Comparison of ENCODE assay signal across 33 cellular contexts in the genomic region with DNA sequence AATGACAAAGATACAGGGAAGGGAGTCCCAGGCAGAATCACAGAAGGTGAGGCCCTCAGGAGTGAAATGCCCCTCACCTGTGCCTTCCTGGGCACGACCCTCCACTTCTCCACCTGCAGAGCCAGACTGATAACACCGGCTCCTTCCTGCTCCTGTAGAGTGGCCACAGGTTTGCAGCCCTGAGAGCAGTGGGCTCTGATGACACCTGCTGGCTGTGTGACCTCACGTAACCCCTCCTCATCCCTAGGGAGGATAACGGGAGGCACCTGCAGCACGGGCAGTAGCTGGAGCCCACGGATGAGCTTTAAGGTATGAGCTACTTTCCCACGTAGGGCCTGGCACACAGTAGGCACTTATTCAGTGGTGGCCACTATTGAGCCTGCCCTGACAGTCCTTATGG. TPM values are rescaled to one million over a fixed set of nuclear protein-coding genes. Genes with fewer than 3 reads are reported as not detected.
DNase-seq lines count a peak whose midpoint lies in the region; ATAC-seq and TF ChIP-seq lines count a peak whose summit lies in the region.
"Had no signal": no experiment of that assay in that cellular context is flagged by ENCODE, and none has a peak within 500 bp of the region (broad histone marks: within the 10 kb centered on the region; RNA-seq: fewer than 3 reads in every experiment).

No MANE protein-coding gene starts in this region.

- no peak for ATAC-seq in HG03469 (IDR thresholded peaks at IDR 0.05; ENCODE audit: unreplicated experiment)
- no peak for ATAC-seq in esophagus mucosa
- ATAC-seq: body of pancreas, foreskin keratinocyte had no signal

- peaks cover 6% of the 10 kb centered on the region for H3K27me3 ChIP-seq in endodermal cell (ENCODE audit: control insufficient read depth, insufficient read depth, low read length, poor library complexity, severe bottlenecking)
- H3K27me3 ChIP-seq in breast epithelium, result peaks cover 0 to 46% of the 10 kb centered on the region in 2 donors
- H3K27me3 ChIP-seq: body of pancreas, vagina had no signal

- no peaks in the 10 kb centered on the region for H3K36me3 ChIP-seq in endodermal cell (ENCODE audit: control insufficient read depth, insufficient read depth, low read length)
- no peaks in the 10 kb centered on the region for H3K36me3 ChIP-seq in breast epithelium
- H3K36me3 ChIP-seq: adrenal gland, esophagus squamous epithelium, sigmoid colon, stomach, vagina had no signal

- no peak overlapping the region for H3K4me3 ChIP-seq in endodermal cell (ENCODE audit: low read length)
- H3K4me3 ChIP-seq in breast epithelium, result no peak overlapping the region
- H3K4me3 ChIP-seq: adrenal gland, body of pancreas, esophagus squamous epithelium, sigmoid colon, SK-N-MC, stomach, vagina had no signal

- no peaks in the 10 kb centered on the region for H3K4me1 Mint-ChIP-seq in endodermal cell
- H3K4me1 Mint-ChIP-seq: B cell, mesothelial cell of epicardium had no signal

- no peak overlapping the region for H3K27ac Mint-ChIP-seq in endodermal cell
- H3K27ac Mint-ChIP-seq: activated CD4-positive, alpha-beta memory T cell treated with anti-CD3 and anti-CD28 coated beads for 36 hours; activated naive CD4-positive, alpha-beta T cell treated with anti-CD3 and anti-CD28 coated beads for 36 hours; activated T-helper 1 cell treated with anti-CD3 and anti-CD28 coated beads, Interleukin-12 subunit alpha, Interleukin-12 subunit beta, Interleukin-2, Interleukin-4 antibody, amounts not matched to agents 30 ng/mL and 10 ng/mL and 1 ng/mL, durations not matched to agents 14 hours and 24 hours and 36 hours; B cell; CD8-positive, alpha-beta memory T cell; mesothelial cell of epicardium; naive B cell; progenitor cell of endocrine pancreas; T-helper 1 cell treated with Interleukin-12 subunit alpha and Interleukin-12 subunit beta and Interleukin-4 antibody, amounts not matched to agents 30 μg/mL and 1 μg/mL, for 36 hours had no signal

- intact Hi-C loops in breast epithelium (cut with DNase I; ENCODE audit: low total_unique reads), result loop anchor here (5.0 kb wide), 1 partner anchor 1607 kb away; no protein-coding TSS in a partner anchor

- no peak overlapping the region for H3K9ac ChIP-seq in endodermal cell (ENCODE audit: extremely low read depth, low read length, poor library complexity, severe bottlenecking)

- TF ChIP-seq CTCF in endodermal cell (conservative IDR thresholded peaks at IDR 0.05) (peak; percentile 55), breast epithelium (IDR thresholded peaks at IDR 0.05) (no peak)

- peaks cover 12% of the 10 kb centered on the region for H3K9me3 ChIP-seq in endodermal cell (ENCODE audit: control insufficient read depth, low read length)
- peaks cover 6 to 9% of the 10 kb centered on the region in 2 donors for H3K9me3 ChIP-seq in breast epithelium
- H3K9me3 ChIP-seq: adrenal gland, vagina had no signal

- no peak overlapping the region for H3K4me3 Mint-ChIP-seq in endodermal cell
- H3K4me3 Mint-ChIP-seq: activated CD4-positive, alpha-beta memory T cell treated with anti-CD3 and anti-CD28 coated beads for 36 hours; activated naive CD4-positive, alpha-beta T cell treated with anti-CD3 and anti-CD28 coated beads for 36 hours; activated T-helper 1 cell treated with anti-CD3 and anti-CD28 coated beads, Interleukin-12 subunit alpha, Interleukin-12 subunit beta, Interleukin-2, Interleukin-4 antibody, amounts not matched to agents 30 ng/mL and 10 ng/mL and 1 ng/mL, durations not matched to agents 14 hours and 24 hours and 36 hours; B cell; CD8-positive, alpha-beta memory T cell; mesothelial cell of epicardium; naive B cell; T-helper 1 cell treated with Interleukin-12 subunit alpha and Interleukin-12 subunit beta and Interleukin-4 antibody, amounts not matched to agents 30 μg/mL and 1 μg/mL, for 36 hours had no signal

- peaks cover 12% of the 10 kb centered on the region for H3K9me3 Mint-ChIP-seq in endodermal cell
- H3K9me3 Mint-ChIP-seq: mesothelial cell of epicardium had no signal

- H3K27me3 Mint-ChIP-seq in endodermal cell (ENCODE audit: insufficient read depth), result peaks cover 41% of the 10 kb centered on the region

- H3K4me1 ChIP-seq in endodermal cell (ENCODE audit: control insufficient read depth, insufficient read depth, low read length), result no peaks in the 10 kb centered on the region
- H3K4me1 ChIP-seq in breast epithelium, result no peaks in the 10 kb centered on the region
- H3K4me1 ChIP-seq: adrenal gland, body of pancreas, foreskin keratinocyte, sigmoid colon, stomach, vagina had no signal

- DNase-seq in NCI-H748 (lab: John Stamatoyannopoulos, UW; ENCODE audit: unreplicated experiment) (peak; percentile 15), NCI-H748 treated with DMSO at 0.1 percent for 48 hours (lab: John Stamatoyannopoulos, UW) (no peak), DMS53 treated with DMSO at 0.1 percent for 48 hours (lab: John Stamatoyannopoulos, UW; ENCODE audit: unreplicated experiment) (peak; percentile 8), NCI-H1105 treated with DMSO at 0.1 percent for 48 hours (lab: John Stamatoyannopoulos, UW) (peak; percentile 4), endodermal cell (peak; percentile 81), breast epithelium (ENCODE audit: low spot score in 2 of 2) (no peak)
- DNase-seq: activated CD4-positive, alpha-beta memory T cell treated with anti-CD3 and anti-CD28 coated beads for 36 hours; activated CD4-positive, alpha-beta T cell treated with anti-CD3 and anti-CD28 coated beads for 1 hour; activated CD8-positive, alpha-beta memory T cell treated with anti-CD3 and anti-CD28 coated beads, Interleukin-2, amount 50 U/mL, for 48 hours; activated naive CD4-positive, alpha-beta T cell treated with anti-CD3 and anti-CD28 coated beads for 36 hours; body of pancreas; CD8-positive, alpha-beta memory T cell; DMS 273 treated with DMSO at 0.1 percent for 48 hours; esophagus squamous epithelium; foreskin keratinocyte; GOT3; KBM-7; naive B cell; NCI-H774; sigmoid colon; stimulated activated CD4-positive, alpha-beta T cell treated with anti-CD3 and anti-CD28 coated beads, Interleukin-12 subunit alpha, Interleukin-12 subunit beta, amount 100 ng/mL, for 4 hours; stimulated activated CD4-positive, alpha-beta T cell treated with anti-CD3 and anti-CD28 coated beads, Interleukin-2, amount 100 ng/mL, for 48 hours; stomach had no signal

- TF ChIP-seq POLR2A in breast epithelium (IDR thresholded peaks at IDR 0.05), result no peak

- 57 to 59% methylated on average over 5 to 7 of the region's 7 CpGs for WGBS in endodermal cell (ENCODE audit: insufficient coverage in 1 of 2, insufficient read length in 1 of 2), 2 experiments

- H3K36me3 Mint-ChIP-seq in endodermal cell (ENCODE audit: low read depth), result no peaks in the 10 kb centered on the region
- H3K36me3 Mint-ChIP-seq: activated CD4-positive, alpha-beta memory T cell treated with anti-CD3 and anti-CD28 coated beads for 36 hours; mesothelial cell of epicardium had no signal

- H3K27ac ChIP-seq in endodermal cell (ENCODE audit: low read depth, low read length), result no peak overlapping the region
- H3K27ac ChIP-seq in breast epithelium, result no peak overlapping the region
- H3K27ac ChIP-seq: adrenal gland, body of pancreas, esophagus squamous epithelium, foreskin keratinocyte, sigmoid colon, SK-N-MC, stomach, vagina had no signal

RNA-seq across cellular contexts. Expression of gene MAN2B2, which starts 25.5 kb away (rescaled TPM):
- 10 to 100 TPM; 13.3 to 20.8 TPM for total RNA-seq in endodermal cell
- polyA plus RNA-seq in endodermal cell (2013, experiment 1 of 2), result 7.7 TPM
- 7.5 TPM for polyA plus RNA-seq in endodermal cell (2013, experiment 2 of 2)
- 10 to 100 TPM; 18.7 to 49.8 (median 19.6) TPM for total RNA-seq in breast epithelium
- total RNA-seq in esophagus mucosa, result 11.0 TPM

Comparison
In these comparisons a context has a peak if more than half of its experiments do, and no peak if none do; other contexts are left out.
1. DNase-seq: peak in NCI-H748 (single experiment), DMS53 treated with DMSO at 0.1 percent for 48 hours (single experiment), NCI-H1105 treated with DMSO at 0.1 percent for 48 hours (single experiment) and endodermal cell (single experiment); none in NCI-H748 treated with DMSO at 0.1 percent for 48 hours (single experiment) and breast epithelium (0 of 2).